17 cellular contexts compared by ENCODE assay signal in the genomic region with DNA sequence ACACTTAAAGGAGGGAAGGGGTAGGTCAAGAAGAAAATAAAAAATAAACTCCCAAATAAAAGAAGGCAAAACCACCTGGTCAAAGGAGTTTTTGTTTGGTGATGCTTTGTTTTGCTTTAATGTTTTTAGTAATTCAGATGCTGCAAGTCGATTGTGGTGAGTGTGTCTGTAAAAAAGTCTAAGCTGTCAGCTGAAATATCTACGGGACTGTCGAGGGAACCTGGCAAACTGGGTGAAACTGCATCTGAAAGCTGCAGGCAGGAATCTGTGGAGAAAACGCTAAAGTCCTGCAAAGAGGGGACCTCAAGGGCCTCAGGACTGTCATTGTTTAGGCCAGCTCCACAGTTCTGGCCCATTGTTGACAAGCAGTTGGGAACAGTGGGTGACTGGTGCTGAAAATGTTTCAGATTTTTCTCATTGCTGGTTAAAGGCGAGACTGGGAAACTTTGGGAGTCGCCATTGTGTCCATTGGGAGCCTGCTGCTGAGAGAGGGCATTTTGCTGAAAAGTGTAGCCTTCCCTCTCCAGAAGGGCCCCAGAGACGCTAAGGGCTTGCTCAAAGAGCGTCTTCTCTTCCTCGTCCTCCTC. TPM values are rescaled to one million over a fixed set of nuclear protein-coding genes. Genes with fewer than 3 reads are reported as not detected.
A peak's percentile ranks its signal among the peaks of the same experiment; 100 is the strongest.
DNase-seq lines count a peak whose midpoint lies in the region; ATAC-seq and TF ChIP-seq lines count a peak whose summit lies in the region.
"Had no signal": no experiment of that assay in that cellular context is flagged by ENCODE, and none has a peak within 500 bp of the region (broad histone marks: within the 10 kb centered on the region; RNA-seq: fewer than 3 reads in every experiment).

No MANE protein-coding gene starts in this region.

- H3K27ac Mint-ChIP-seq in H9: no peak overlapping the region; a peak in 1 of 7 replicates
- no peak overlapping the region for H3K27ac Mint-ChIP-seq in activated CD8-positive, alpha-beta T cell treated with anti-CD3 and anti-CD28 coated beads, Interleukin-2, amount 10 ng/mL, durations not matched to agents 7 days and 5 days
- H3K27ac Mint-ChIP-seq: activated CD4-positive, alpha-beta memory T cell treated with anti-CD3 and anti-CD28 coated beads, Interleukin-2, amount 10 ng/mL, durations not matched to agents 7 days and 5 days; effector memory CD8-positive, alpha-beta T cell; T-helper 1 cell treated with Interleukin-12 subunit alpha and Interleukin-12 subunit beta and Interleukin-4 antibody, amounts not matched to agents 30 μg/mL and 1 μg/mL, for 36 hours had no signal

- peaks cover 2% of the 10 kb centered on the region for H4K20me1 ChIP-seq in H9 (ENCODE audit: control insufficient read depth, insufficient read depth, insufficient read length)

- TF ChIP-seq CTCF in H9 (conservative IDR thresholded peaks at IDR 0.05) (no peak), astrocyte of the spinal cord (IDR thresholded peaks at IDR 0.05; ENCODE audit: low read depth, low read length) (no peak), psoas muscle (IDR thresholded peaks at IDR 0.05) (no peak)

- in situ Hi-C loops in astrocyte of the spinal cord (cut with HindIII; ENCODE audit: low sequenced_read_pairs): no loop called here

- no peak overlapping the region for H2BK15ac ChIP-seq in H9 (ENCODE audit: low read depth, low read length)

- H3K9ac ChIP-seq in H9 (ENCODE audit: extremely low read depth, insufficient read length, low read length) (no peak overlapping the region), iPS-15b (ENCODE audit: low read depth, low read length) (no peak overlapping the region)

- no peak overlapping the region for H2BK12ac ChIP-seq in H9 (ENCODE audit: insufficient read length, low read depth, low read length)

- no peak overlapping the region for H2AFZ ChIP-seq in H9 (ENCODE audit: low read length)

- H3K4me2 ChIP-seq in H9 (ENCODE audit: insufficient read depth, insufficient read length, low read length): peak overlapping the region; percentile 6

- H3K79me1 ChIP-seq in H9 (ENCODE audit: insufficient read depth, low read depth, low read length, poor library complexity, severe bottlenecking): no peaks in the 10 kb centered on the region

- H3K9me3 Mint-ChIP-seq in H9: peaks cover 8 to 22% of the 10 kb centered on the region in 2 experiments
- no peaks in the 10 kb centered on the region for H3K9me3 Mint-ChIP-seq in activated CD8-positive, alpha-beta T cell treated with anti-CD3 and anti-CD28 coated beads, Interleukin-2, amount 10 ng/mL, durations not matched to agents 7 days and 5 days (ENCODE audit: insufficient read depth)
- H3K9me3 Mint-ChIP-seq: activated CD4-positive, alpha-beta memory T cell treated with anti-CD3 and anti-CD28 coated beads, Interleukin-2, amount 10 ng/mL, durations not matched to agents 7 days and 5 days; effector memory CD8-positive, alpha-beta T cell; T-helper 1 cell treated with Interleukin-12 subunit alpha and Interleukin-12 subunit beta and Interleukin-4 antibody, amounts not matched to agents 30 μg/mL and 1 μg/mL, for 36 hours had no signal

- no peak overlapping the region for H4K8ac ChIP-seq in H9 (replicated peaks; ENCODE audit: insufficient read length, low read depth, low read length)

- WGBS in H9 (ENCODE audit: extremely low coverage, insufficient read length, low lambda C conversion rate): no CpG with 5 or more reads among the region's 9 CpGs
- 63 to 77% (median 76%) methylated on average over 9 of the region's 9 CpGs for WGBS in psoas muscle, 3 donors

- no peaks in the 10 kb centered on the region for H3K9me3 ChIP-seq in H9 (ENCODE audit: control insufficient read depth, low read depth, low read length)
- no peaks in the 10 kb centered on the region for H3K9me3 ChIP-seq in iPS-15b (ENCODE audit: control insufficient read depth, insufficient read depth, low read length)
- H3K9me3 ChIP-seq in psoas muscle: no peaks in the 10 kb centered on the region
- H3K9me3 ChIP-seq: BE2C, pancreas had no signal

- H3K18ac ChIP-seq in H9 (ENCODE audit: insufficient read length, low read depth, low read length): no peak overlapping the region

- H3K4me3 Mint-ChIP-seq in H9: peak overlapping the region in 1 of 2 experiments; percentile 58; a peak in 1 of 5 replicates
- no peak overlapping the region for H3K4me3 Mint-ChIP-seq in activated CD8-positive, alpha-beta T cell treated with anti-CD3 and anti-CD28 coated beads, Interleukin-2, amount 10 ng/mL, durations not matched to agents 7 days and 5 days
- H3K4me3 Mint-ChIP-seq: activated CD4-positive, alpha-beta memory T cell treated with anti-CD3 and anti-CD28 coated beads, Interleukin-2, amount 10 ng/mL, durations not matched to agents 7 days and 5 days; T-helper 1 cell treated with Interleukin-12 subunit alpha and Interleukin-12 subunit beta and Interleukin-4 antibody, amounts not matched to agents 30 μg/mL and 1 μg/mL, for 36 hours had no signal

- H3K27me3 ChIP-seq in H9 (ENCODE audit: insufficient read depth, low read length) (peaks cover 96% of the 10 kb centered on the region), iPS-15b (ENCODE audit: control insufficient read depth, insufficient read depth, low read length) (peaks cover 93% of the 10 kb centered on the region), psoas muscle (ENCODE audit: insufficient read depth in 3 of 3, low read length in 2 of 3) (no peaks in the 10 kb centered on the region)

- no peak overlapping the region for H3K27ac ChIP-seq in H9 (ENCODE audit: insufficient read length, low read depth, low read length)
- H3K27ac ChIP-seq in psoas muscle: peak overlapping the region; percentile 65

- no peak overlapping the region for H3T11ph ChIP-seq in H9 (ENCODE audit: low read length)

- peaks cover 100% of the 10 kb centered on the region for H3K27me3 Mint-ChIP-seq in H9 (ENCODE audit: low read depth)
- peaks cover 70% of the 10 kb centered on the region for H3K27me3 Mint-ChIP-seq in activated CD8-positive, alpha-beta T cell treated with anti-CD3 and anti-CD28 coated beads, Interleukin-2, amount 10 ng/mL, durations not matched to agents 7 days and 5 days (ENCODE audit: low read depth)

- ATAC-seq in psoas muscle (no peak), HG03196 (IDR thresholded peaks at IDR 0.05; ENCODE audit: unreplicated experiment) (no peak), GM21423 (IDR thresholded peaks at IDR 0.05; ENCODE audit: unreplicated experiment) (no peak)
- no peak for ATAC-seq in activated CD8-positive, alpha-beta T cell treated with anti-CD3 and anti-CD28 coated beads, Interleukin-2, amount 10 ng/mL, durations not matched to agents 7 days and 5 days
- ATAC-seq in stimulated activated naive CD8-positive, alpha-beta T cell treated with anti-CD3 and anti-CD28 coated beads, Interleukin-15, Interleukin-2, amounts not matched to agents 100 U/mL and 50 U/mL, for 24 hours: no peak
- ATAC-seq: effector memory CD8-positive, alpha-beta T cell; pancreas had no signal

- H4K5ac ChIP-seq in H9 (ENCODE audit: insufficient read length, low read depth, low read length): no peak overlapping the region

- H3K79me2 ChIP-seq in H9 (ENCODE audit: insufficient read depth, low read length): no peaks in the 10 kb centered on the region

- no peak overlapping the region for H3K56ac ChIP-seq in H9 (ENCODE audit: insufficient read length, low read depth, low read length)

- CTCF ChIA-PET in activated CD8-positive, alpha-beta T cell treated with anti-CD3 and anti-CD28 coated beads, Interleukin-2, amount 10 ng/mL, durations not matched to agents 7 days and 5 days (lab: Charles Lee): no interaction called here

- DNase-seq in H9 (no peak), astrocyte of the spinal cord (ENCODE audit: low read depth, low spot score) (peak; percentile 59), psoas muscle (no peak)
- no peak for DNase-seq in activated CD8-positive, alpha-beta T cell treated with anti-CD3 and anti-CD28 coated beads, Interleukin-2, amount 10 ng/mL, durations not matched to agents 7 days and 5 days
- no peak for DNase-seq in stimulated activated naive CD8-positive, alpha-beta T cell treated with anti-CD3 and anti-CD28 coated beads, Interleukin-15, Interleukin-2, amounts not matched to agents 100 U/mL and 50 U/mL, for 24 hours
- DNase-seq: activated CD4-positive, alpha-beta memory T cell treated with anti-CD3 and anti-CD28 coated beads, Interleukin-2, amount 10 ng/mL, durations not matched to agents 7 days and 5 days; activated naive CD4-positive, alpha-beta T cell treated with Interleukin-2 at 50 U/mL for 16 hours; BE2C; effector memory CD8-positive, alpha-beta T cell; NCI-H1694; pancreas; stimulated activated CD4-positive, alpha-beta T cell treated with anti-CD3 and anti-CD28 coated beads, Interleukin-4, amount 100 ng/mL, for 4 hours; substantia nigra had no signal

- H3K14ac ChIP-seq in H9 (ENCODE audit: insufficient read depth, low read length): no peak overlapping the region

- H2AK5ac ChIP-seq in H9 (ENCODE audit: insufficient read length, low read length): no peak overlapping the region

- H3K4me1 ChIP-seq in H9 (ENCODE audit: insufficient read depth, low read length): no peaks in the 10 kb centered on the region
- H3K4me1 ChIP-seq in iPS-15b (ENCODE audit: control insufficient read depth, insufficient read depth, low read length): peaks cover 14% of the 10 kb centered on the region
- peaks cover 16% of the 10 kb centered on the region for H3K4me1 ChIP-seq in psoas muscle
- H3K4me1 ChIP-seq: BE2C had no signal

- no peaks in the 10 kb centered on the region for H3K36me3 Mint-ChIP-seq in H9 (ENCODE audit: insufficient read depth in 1 of 3, low read depth in 3 of 3)
- H3K36me3 Mint-ChIP-seq in activated CD8-positive, alpha-beta T cell treated with anti-CD3 and anti-CD28 coated beads, Interleukin-2, amount 10 ng/mL, durations not matched to agents 7 days and 5 days (ENCODE audit: low read depth): peaks cover 6% of the 10 kb centered on the region

- peaks cover 23 to 51% of the 10 kb centered on the region in 2 experiments for H3K4me1 Mint-ChIP-seq in H9
- H3K4me1 Mint-ChIP-seq in activated CD8-positive, alpha-beta T cell treated with anti-CD3 and anti-CD28 coated beads, Interleukin-2, amount 10 ng/mL, durations not matched to agents 7 days and 5 days (ENCODE audit: low read depth): peaks cover 19% of the 10 kb centered on the region

- no peak overlapping the region for H3K23ac ChIP-seq in H9 (ENCODE audit: insufficient read length, low read depth, low read length)

- intact Hi-C loops in psoas muscle (cut with DNase I): no loop called here

- H3K36me3 ChIP-seq in iPS-15b (ENCODE audit: control insufficient read depth, insufficient read depth, low read length): no peaks in the 10 kb centered on the region
- H3K36me3 ChIP-seq in psoas muscle (ENCODE audit: insufficient read depth in 1 of 2, low read depth in 1 of 2): peaks cover 0 to 18% of the 10 kb centered on the region in 2 donors
- H3K36me3 ChIP-seq: BE2C, pancreas had no signal

- POLR2A ChIA-PET in activated CD8-positive, alpha-beta T cell treated with anti-CD3 and anti-CD28 coated beads, Interleukin-2, amount 10 ng/mL, durations not matched to agents 7 days and 5 days (lab: Charles Lee): no interaction called here

- no peak overlapping the region for H2BK5ac ChIP-seq in H9 (ENCODE audit: insufficient read length, low read length)

- peaks cover 5% of the 10 kb centered on the region for H3K23me2 ChIP-seq in H9 (ENCODE audit: insufficient read length, low read depth, low read length, poor library complexity, severe bottlenecking)

- no peak overlapping the region for H4K91ac ChIP-seq in H9 (ENCODE audit: insufficient read length, low read depth, low read length)

- H3K4me3 ChIP-seq in astrocyte of the spinal cord (ENCODE audit: low read depth, low read length) (peak overlapping the region; percentile 57), iPS-15b (ENCODE audit: low read depth, low read length) (peak overlapping the region; percentile 43), psoas muscle (peak overlapping the region; percentile 53)
- H3K4me3 ChIP-seq: pancreas had no signal

- H2BK20ac ChIP-seq in H9 (ENCODE audit: low read depth, low read length, poor library complexity, severe bottlenecking): no peak overlapping the region

- no peak overlapping the region for H3K4ac ChIP-seq in H9 (ENCODE audit: low read depth, low read length)

- H2BK120ac ChIP-seq in H9 (ENCODE audit: low read depth, low read length, poor library complexity, severe bottlenecking): no peak overlapping the region

RNA-seq across cellular contexts. Expression of gene HOXA2, which starts 1.8 kb away (rescaled TPM):
- total RNA-seq in H9 (2021) (not detected in 2 replicates), psoas muscle (1 to 10 TPM in 1 of 4 donors, under 1 TPM in 3; 0.17 to 1.1 (median 0.53) TPM)
- under 1 TPM; 0.23 to 0.42 (median 0.29) TPM for polyA plus RNA-seq in psoas muscle
- total RNA-seq in activated CD8-positive, alpha-beta T cell treated with anti-CD3 and anti-CD28 coated beads, Interleukin-2, amount 10 ng/mL, durations not matched to agents 7 days and 5 days: not detected
- total RNA-seq: activated CD4-positive, alpha-beta memory T cell treated with anti-CD3 and anti-CD28 coated beads, Interleukin-2, amount 10 ng/mL, durations not matched to agents 7 days and 5 days had no signal

RNA-seq across cellular contexts. Expression of gene HOXA1, which starts 4.9 kb away (rescaled TPM):
- total RNA-seq in H9 (2021) (0.11 TPM in 1 of 2 replicates, not detected in the other), psoas muscle (under 1 TPM in 2 of 4 donors, not detected in 2; 0.17 to 0.21 TPM)
- polyA plus RNA-seq in psoas muscle: under 1 TPM; 0.03 to 0.22 (median 0.22) TPM
- total RNA-seq in activated CD8-positive, alpha-beta T cell treated with anti-CD3 and anti-CD28 coated beads, Interleukin-2, amount 10 ng/mL, durations not matched to agents 7 days and 5 days: under 1 TPM; 0.89 to 0.92 TPM

RNA-seq across cellular contexts. Expression of gene HOXA4, which starts 29.9 kb away (rescaled TPM):
- not detected in 2 replicates for total RNA-seq in H9 (2021)
- total RNA-seq in psoas muscle: 10 to 100 TPM in 2 of 4 donors, 1 to 10 TPM in 2; 7.2 to 11.5 (median 9.1) TPM
- polyA plus RNA-seq in psoas muscle: 10 to 100 TPM in 2 of 3 donors, 1 to 10 TPM in 1; 6.8 to 20.8 (median 12.5) TPM
- total RNA-seq in activated CD8-positive, alpha-beta T cell treated with anti-CD3 and anti-CD28 coated beads, Interleukin-2, amount 10 ng/mL, durations not matched to agents 7 days and 5 days: not detected

RNA-seq across cellular contexts. Expression of gene HOXA5, which starts 42.8 kb away (rescaled TPM):
- total RNA-seq in H9 (2021) (not detected in 2 replicates), psoas muscle (10 to 100 TPM in 1 of 4 donors, 1 to 10 TPM in 3; 4.7 to 18.8 (median 8.1) TPM)
- 1 to 10 TPM; 2.6 to 7.6 (median 4.6) TPM for polyA plus RNA-seq in psoas muscle
- not detected for total RNA-seq in activated CD8-positive, alpha-beta T cell treated with anti-CD3 and anti-CD28 coated beads, Interleukin-2, amount 10 ng/mL, durations not matched to agents 7 days and 5 days
- total RNA-seq: activated CD4-positive, alpha-beta memory T cell treated with anti-CD3 and anti-CD28 coated beads, Interleukin-2, amount 10 ng/mL, durations not matched to agents 7 days and 5 days had no signal

RNA-seq across cellular contexts. Expression of gene HOXA6, which starts 46.9 kb away (rescaled TPM):
- total RNA-seq in H9 (2021) (not detected in 2 replicates), psoas muscle (1 to 10 TPM; 2.5 to 3.7 (median 3.1) TPM)
- polyA plus RNA-seq in psoas muscle: 1 to 10 TPM in 2 of 3 donors, under 1 TPM in 1; 0.64 to 3.2 (median 1.5) TPM
- total RNA-seq in activated CD8-positive, alpha-beta T cell treated with anti-CD3 and anti-CD28 coated beads, Interleukin-2, amount 10 ng/mL, durations not matched to agents 7 days and 5 days: not detected
- total RNA-seq: activated CD4-positive, alpha-beta memory T cell treated with anti-CD3 and anti-CD28 coated beads, Interleukin-2, amount 10 ng/mL, durations not matched to agents 7 days and 5 days had no signal
